1 cellular context compared by ENCODE assay signal in genomic region chr18:9135912-9136314, GRCh38.
TF ChIP-seq lines count a peak whose summit lies in the region.

No MANE protein-coding gene starts in this region.

TF ChIP-seq in WTC11, 78 proteins besides CTCF, POLR2A, EP300 and RAD21 (continued from another document):
- TF ChIP-seq, protein P1, sequence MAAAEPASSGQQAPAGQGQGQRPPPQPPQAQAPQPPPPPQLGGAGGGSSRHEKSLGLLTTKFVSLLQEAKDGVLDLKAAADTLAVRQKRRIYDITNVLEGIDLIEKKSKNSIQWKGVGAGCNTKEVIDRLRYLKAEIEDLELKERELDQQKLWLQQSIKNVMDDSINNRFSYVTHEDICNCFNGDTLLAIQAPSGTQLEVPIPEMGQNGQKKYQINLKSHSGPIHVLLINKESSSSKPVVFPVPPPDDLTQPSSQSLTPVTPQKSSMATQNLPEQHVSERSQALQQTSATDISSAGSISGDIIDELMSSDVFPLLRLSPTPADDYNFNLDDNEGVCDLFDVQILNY (CRISPR knock-in tag; IDR thresholded peaks at IDR 0.05): peak; percentile 50; the same call in 1 of the 2 replicates
- TF ChIP-seq RELA (CRISPR knock-in tag; IDR thresholded peaks at IDR 0.05; ENCODE audit: borderline replicate concordance): peak; percentile 34; the same call in 1 of the 2 replicates
- TF ChIP-seq ZNF416 (CRISPR knock-in tag; IDR thresholded peaks at IDR 0.05): 0 out of 2 replicates have a peak, but pooled peaks have one; percentile 4
- no peak for TF ChIP-seq ZNF512 (CRISPR knock-in tag; IDR thresholded peaks at IDR 0.05; ENCODE audit: borderline replicate concordance)
- TF ChIP-seq, protein P2, sequence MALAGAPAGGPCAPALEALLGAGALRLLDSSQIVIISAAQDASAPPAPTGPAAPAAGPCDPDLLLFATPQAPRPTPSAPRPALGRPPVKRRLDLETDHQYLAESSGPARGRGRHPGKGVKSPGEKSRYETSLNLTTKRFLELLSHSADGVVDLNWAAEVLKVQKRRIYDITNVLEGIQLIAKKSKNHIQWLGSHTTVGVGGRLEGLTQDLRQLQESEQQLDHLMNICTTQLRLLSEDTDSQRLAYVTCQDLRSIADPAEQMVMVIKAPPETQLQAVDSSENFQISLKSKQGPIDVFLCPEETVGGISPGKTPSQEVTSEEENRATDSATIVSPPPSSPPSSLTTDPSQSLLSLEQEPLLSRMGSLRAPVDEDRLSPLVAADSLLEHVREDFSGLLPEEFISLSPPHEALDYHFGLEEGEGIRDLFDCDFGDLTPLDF (CRISPR knock-in tag; IDR thresholded peaks at IDR 0.05): peak; percentile 41; the same call in 1 of the 2 replicates
- no peak for TF ChIP-seq ZNF317 (CRISPR knock-in tag; IDR thresholded peaks at IDR 0.05; ENCODE audit: borderline replicate concordance, low read depth)
- TF ChIP-seq NR2C2 (CRISPR knock-in tag; IDR thresholded peaks at IDR 0.05): no peak
- peak; percentile 15; the same call in 1 of the 2 replicates for TF ChIP-seq ESRRA (CRISPR knock-in tag; IDR thresholded peaks at IDR 0.05; ENCODE audit: borderline replicate concordance)
- no peak for TF ChIP-seq IRF2 (CRISPR knock-in tag; IDR thresholded peaks at IDR 0.05; ENCODE audit: borderline replicate concordance, low read depth)
TF ChIP-seq in WTC11: peak in this region for 12.
